Comparison of ENCODE assay signal across 17 cellular contexts in genomic region chr16:84508502-84508901, GRCh38. TPM values are rescaled to one million over a fixed set of nuclear protein-coding genes. Genes with fewer than 3 reads are reported as not detected.
DNase-seq lines count a peak whose midpoint lies in the region; ATAC-seq and TF ChIP-seq lines count a peak whose summit lies in the region.
"Had no signal": no experiment of that assay in that cellular context is flagged by ENCODE, and none has a peak within 500 bp of the region (broad histone marks: within the 10 kb centered on the region; RNA-seq: fewer than 3 reads in every experiment).

No MANE protein-coding gene starts in this region.

- H3K36me3 Mint-ChIP-seq in activated T-cell treated with anti-CD3 and anti-CD28 coated beads, Interleukin-2, amount 50 U/mL, for 4 hours (ENCODE audit: insufficient read depth): no peaks in the 10 kb centered on the region
- H3K36me3 Mint-ChIP-seq in naive thymus-derived CD8-positive, alpha-beta T cell: no peaks in the 10 kb centered on the region
- H3K36me3 Mint-ChIP-seq: IgD-negative memory B cell had no signal

- 0 out of 2 replicates have a peak, but pooled peaks cover 3% of the 10 kb centered on the region for H4K20me1 ChIP-seq in DND-41 (ENCODE audit: insufficient read depth, low read length)

- peak; percentile 63 for DNase-seq in activated effector memory CD4-positive, alpha-beta T cell treated with anti-CD3 and anti-CD28 coated beads, Interleukin-2, amount 50 U/mL, for 16 hours
- DNase-seq in activated effector memory CD4-positive, alpha-beta T cell treated with Interleukin-2 at 50 U/mL for 16 hours: no peak
- DNase-seq in DND-41 (peak; percentile 15), NCI-H1417 treated with DMSO at 0.1 percent for 48 hours (lab: John Stamatoyannopoulos, UW) (no peak), WERI-Rb-1 (no peak)
- no peak for DNase-seq in activated T-cell treated with anti-CD3 and anti-CD28 coated beads, Interleukin-2, amount 50 U/mL, for 4 hours
- DNase-seq in naive thymus-derived CD8-positive, alpha-beta T cell: peak in 7 of 10 donors; percentile 36 to 65 (median 50)
- DNase-seq in stimulated activated CD4-positive, alpha-beta T cell treated with anti-CD3 and anti-CD28 coated beads, Interleukin-4, amount 100 ng/mL, for 1 hour: no peak
- DNase-seq: anterior cingulate cortex; cerebellar nuclear complex; COR-L47; effector memory CD8-positive, alpha-beta T cell; midbrain; MM.1S; OCI-M1; spleen had no signal

- TF ChIP-seq CTCF in DND-41 (IDR thresholded peaks at IDR 0.05; ENCODE audit: borderline replicate concordance, extremely low read depth, low read length, poor library complexity, severe bottlenecking): no peak
- TF ChIP-seq CTCF in WERI-Rb-1 (IDR thresholded peaks at IDR 0.05; ENCODE audit: low read depth, low read length): no peak

- H3K9me3 Mint-ChIP-seq in activated T-cell treated with anti-CD3 and anti-CD28 coated beads, Interleukin-2, amount 50 U/mL, for 4 hours: no peaks in the 10 kb centered on the region
- no peaks in the 10 kb centered on the region for H3K9me3 Mint-ChIP-seq in naive thymus-derived CD8-positive, alpha-beta T cell
- H3K9me3 Mint-ChIP-seq: effector memory CD8-positive, alpha-beta T cell; IgD-negative memory B cell had no signal

- no peak overlapping the region for H2AFZ ChIP-seq in DND-41 (ENCODE audit: low read depth, low read length)

- no peak for ATAC-seq in DND-41 (ENCODE audit: insufficient read depth, low read depth)
- ATAC-seq in activated T-cell treated with anti-CD3 and anti-CD28 coated beads, Interleukin-2, amount 50 U/mL, for 4 hours: no peak
- ATAC-seq in naive thymus-derived CD8-positive, alpha-beta T cell: peak; percentile 14 to 40
- ATAC-seq: effector memory CD8-positive, alpha-beta T cell had no signal

- no peaks in the 10 kb centered on the region for H3K27me3 ChIP-seq in DND-41 (ENCODE audit: insufficient read depth, low read length, poor library complexity)
- H3K27me3 ChIP-seq in WERI-Rb-1 (ENCODE audit: insufficient read depth, low read depth, severe bottlenecking): no peaks in the 10 kb centered on the region
- H3K27me3 ChIP-seq: spleen had no signal

- peaks cover 25% of the 10 kb centered on the region for H3K4me1 ChIP-seq in DND-41 (ENCODE audit: insufficient read depth, low read length)

- H3K4me1 Mint-ChIP-seq in activated T-cell treated with anti-CD3 and anti-CD28 coated beads, Interleukin-2, amount 50 U/mL, for 4 hours (ENCODE audit: low read depth): peaks cover 65% of the 10 kb centered on the region
- peaks cover 28 to 87% (median 72%) of the 10 kb centered on the region in 4 donors for H3K4me1 Mint-ChIP-seq in naive thymus-derived CD8-positive, alpha-beta T cell

- H3K9me3 ChIP-seq in DND-41 (ENCODE audit: insufficient read depth, low read length, severe bottlenecking) (no peaks in the 10 kb centered on the region), WERI-Rb-1 (ENCODE audit: severe bottlenecking) (no peaks in the 10 kb centered on the region)
- H3K9me3 ChIP-seq: spleen had no signal

- H3K4me3 Mint-ChIP-seq in activated T-cell treated with anti-CD3 and anti-CD28 coated beads, Interleukin-2, amount 50 U/mL, for 4 hours: peak overlapping the region; percentile 37
- H3K4me3 Mint-ChIP-seq in naive thymus-derived CD8-positive, alpha-beta T cell: peak overlapping the region; percentile 25 to 76 (median 60)

- H3K4me2 ChIP-seq in DND-41 (ENCODE audit: insufficient read depth, low read length): no peak overlapping the region

- no peaks in the 10 kb centered on the region for H3K27me3 Mint-ChIP-seq in activated T-cell treated with anti-CD3 and anti-CD28 coated beads, Interleukin-2, amount 50 U/mL, for 4 hours (ENCODE audit: low read depth)
- H3K27me3 Mint-ChIP-seq in naive thymus-derived CD8-positive, alpha-beta T cell: no peaks in the 10 kb centered on the region
- H3K27me3 Mint-ChIP-seq: effector memory CD8-positive, alpha-beta T cell; IgD-negative memory B cell had no signal

- H3K79me2 ChIP-seq in DND-41 (ENCODE audit: insufficient read depth, low read length): no peaks in the 10 kb centered on the region

- no peak overlapping the region for H3K9ac ChIP-seq in DND-41 (ENCODE audit: low read depth, low read length)

- H3K27ac ChIP-seq in DND-41 (ENCODE audit: low read length) (no peak overlapping the region), WERI-Rb-1 (no peak overlapping the region; the same call in 1 of the 2 replicates)

- H3K4me3 ChIP-seq in DND-41 (ENCODE audit: low read depth in 1 of 2, low read length in 2 of 2) (no peak overlapping the region), WERI-Rb-1 (ENCODE audit: low read depth, low read length) (no peak overlapping the region)
- H3K4me3 ChIP-seq: spleen had no signal

- POLR2A ChIA-PET in naive thymus-derived CD8-positive, alpha-beta T cell (lab: Charles Lee): interaction anchor here (0.7 to 1.6 kb wide), 6 partner anchors 18 to 231 kb away, joined by 3 to 4 read pairs (median 3); no protein-coding TSS in a partner anchor

- H3K27ac Mint-ChIP-seq in naive thymus-derived CD8-positive, alpha-beta T cell: peak overlapping the region; percentile 11 to 94 (median 42)

- H3K36me3 ChIP-seq in DND-41 (ENCODE audit: insufficient read depth, low read length) (no peaks in the 10 kb centered on the region), WERI-Rb-1 (no peaks in the 10 kb centered on the region)
- H3K36me3 ChIP-seq: spleen had no signal

RNA-seq across cellular contexts. Expression of gene MEAK7, which starts 4.0 kb away (rescaled TPM):
- 1 to 10 TPM; 2.2 to 2.7 (median 2.4) TPM for total RNA-seq in activated T-cell treated with anti-CD3 and anti-CD28 coated beads, Interleukin-2, amount 50 U/mL, for 4 hours
- 1 to 10 TPM; 7.1 to 8.9 TPM for total RNA-seq in naive thymus-derived CD8-positive, alpha-beta T cell
- polyA plus RNA-seq in naive thymus-derived CD8-positive, alpha-beta T cell: 1 to 10 TPM; 3.7 to 6.7 (median 4.6) TPM

Comparison
In these comparisons a context has a peak if more than half of its experiments do, and no peak if none do; other contexts are left out.
1. DNase-seq: peak in activated effector memory CD4-positive, alpha-beta T cell treated with anti-CD3 and anti-CD28 coated beads, Interleukin-2, amount 50 U/mL, for 16 hours (single experiment), DND-41 (single experiment) and naive thymus-derived CD8-positive, alpha-beta T cell (7 of 10); none in activated effector memory CD4-positive, alpha-beta T cell treated with Interleukin-2 at 50 U/mL for 16 hours (single experiment), activated T-cell treated with anti-CD3 and anti-CD28 coated beads, Interleukin-2, amount 50 U/mL, for 4 hours (single experiment), NCI-H1417 treated with DMSO at 0.1 percent for 48 hours (single experiment), WERI-Rb-1 (single experiment) and stimulated activated CD4-positive, alpha-beta T cell treated with anti-CD3 and anti-CD28 coated beads, Interleukin-4, amount 100 ng/mL, for 1 hour (single experiment).
2. ATAC-seq: peak in naive thymus-derived CD8-positive, alpha-beta T cell (2 of 2); none in DND-41 (single experiment) and activated T-cell treated with anti-CD3 and anti-CD28 coated beads, Interleukin-2, amount 50 U/mL, for 4 hours (0 of 2).